31 cellular contexts compared by ENCODE assay signal in genomic region chr20:47703748-47704147, GRCh38.
DNase-seq lines count a peak whose midpoint lies in the region; ATAC-seq, FAIRE-seq and TF ChIP-seq lines count a peak whose summit lies in the region.
"Had no signal": no experiment of that assay in that cellular context is flagged by ENCODE, and none has a peak within 500 bp of the region (broad histone marks: within the 10 kb centered on the region; RNA-seq: fewer than 3 reads in every experiment).

No MANE protein-coding gene starts in this region.

- DNase-seq in EL (peak; percentile 33), NCI-H226 (peak; percentile 60), cardiac fibroblast (ENCODE audit: low read depth in 2 of 2) (peak; percentile 29 to 48), kidney (peak; percentile 5), upper lobe of right lung (no peak), hippocampal formation (lab: John Stamatoyannopoulos, UW) (no peak)
- no peak for DNase-seq in NK-92 treated with Interleukin-12 subunit alpha and Interleukin-12 subunit beta, amount 100 ng/mL, for 24 hours (lab: John Stamatoyannopoulos, UW)
- DNase-seq: activated CD4-positive, alpha-beta T cell treated with anti-CD3 and anti-CD28 coated beads for 36 hours; activated CD8-positive, alpha-beta T cell treated with anti-CD3 and anti-CD28 coated beads, Interleukin-2, amount 10 ng/mL, durations not matched to agents 7 days and 5 days; activated naive CD4-positive, alpha-beta T cell treated with anti-CD3 and anti-CD28 coated beads, Interleukin-2, amount 10 ng/mL, durations not matched to agents 7 days and 5 days; adrenal gland; CD8-positive, alpha-beta memory T cell; DMS 273 treated with DMSO at 0.1 percent for 48 hours; effector CD8-positive, alpha-beta T cell; foreskin melanocyte; IMR-90; left cardiac atrium; mammary epithelial cell; NCI-H1048; NCI-H1694; NCI-H2171; NCI-H510A treated with DMSO at 0.1 percent for 48 hours; nephron progenitor cell; stimulated activated CD4-positive, alpha-beta T cell treated with anti-CD3 and anti-CD28 coated beads, Interleukin-15, amount 100 ng/mL, for 24 hours; stimulated activated CD4-positive, alpha-beta T cell treated with anti-CD3 and anti-CD28 coated beads, Interleukin-4, amount 100 ng/mL, for 4 hours; T-helper 17 cell; transverse colon had no signal

- H3K9me3 ChIP-seq in kidney (ENCODE audit: control insufficient read depth in 1 of 2, low read length in 2 of 2) (no peaks in the 10 kb centered on the region), upper lobe of right lung (no peaks in the 10 kb centered on the region)
- H3K9me3 ChIP-seq: adrenal gland, heart left ventricle, transverse colon had no signal

- no peak overlapping the region for H3K27ac ChIP-seq in kidney (ENCODE audit: low read depth in 2 of 2, low read length in 2 of 2)
- H3K27ac ChIP-seq in upper lobe of right lung: no peak overlapping the region
- H3K27ac ChIP-seq: adrenal gland, SK-N-MC, transverse colon had no signal

- no peak for FAIRE-seq in kidney (lab: Jason Lieb, UNC)
- FAIRE-seq: G401.6 had no signal

- H3K4me3 ChIP-seq in cardiac fibroblast (replicated peaks in 1 of 2; ENCODE audit: low read depth in 2 of 2, low read length in 2 of 2) (no peak overlapping the region), kidney (ENCODE audit: low read length in 2 of 2) (no peak overlapping the region), upper lobe of right lung (no peak overlapping the region)
- H3K4me3 ChIP-seq: adrenal gland, heart left ventricle, SK-N-MC, transverse colon had no signal

- H3K4me1 ChIP-seq in kidney (ENCODE audit: control insufficient read depth in 1 of 2, insufficient read depth in 1 of 2, low read depth in 1 of 2, low read length in 2 of 2) (no peaks in the 10 kb centered on the region), upper lobe of right lung (peaks cover 3% of the 10 kb centered on the region)
- H3K4me1 ChIP-seq: adrenal gland had no signal

- intact Hi-C loops in kidney (cut with DNase I): no loop called here
- intact Hi-C loops in upper lobe of right lung (cut with DNase I): no loop called here

- TF ChIP-seq CTCF in cardiac fibroblast (IDR thresholded peaks at IDR 0.05; ENCODE audit: low read depth, low read length): no peak
- no peak for TF ChIP-seq CTCF in kidney (IDR thresholded peaks at IDR 0.05; ENCODE audit: borderline replicate concordance, extremely low read depth, insufficient read depth)
- TF ChIP-seq CTCF in upper lobe of right lung (IDR thresholded peaks at IDR 0.05): no peak

- H3K27me3 ChIP-seq in upper lobe of right lung: no peaks in the 10 kb centered on the region
- H3K27me3 ChIP-seq: adrenal gland, heart left ventricle, transverse colon had no signal

- H3K36me3 ChIP-seq in kidney (ENCODE audit: control insufficient read depth in 1 of 2, insufficient read depth in 2 of 2, low read length in 2 of 2): peaks cover 3 to 6% of the 10 kb centered on the region in 2 donors
- no peaks in the 10 kb centered on the region for H3K36me3 ChIP-seq in upper lobe of right lung
- H3K36me3 ChIP-seq: adrenal gland, transverse colon had no signal

- ATAC-seq in upper lobe of right lung: no peak
- ATAC-seq in HG03342 (IDR thresholded peaks at IDR 0.05; ENCODE audit: unreplicated experiment): no peak
- ATAC-seq: activated CD4-positive, alpha-beta T cell treated with anti-CD3 and anti-CD28 coated beads for 36 hours; activated CD8-positive, alpha-beta T cell treated with anti-CD3 and anti-CD28 coated beads, Interleukin-2, amount 10 ng/mL, durations not matched to agents 7 days and 5 days; heart left ventricle; left cardiac atrium; T-helper 17 cell had no signal

- no peak overlapping the region for H3K9ac ChIP-seq in kidney (ENCODE audit: low read length in 2 of 2)

Comparison
In these comparisons a context has a peak if more than half of its experiments do, and no peak if none do; other contexts are left out.
1. DNase-seq: peak in EL (single experiment), NCI-H226 (single experiment), cardiac fibroblast (2 of 2) and kidney (single experiment); none in upper lobe of right lung (single experiment), NK-92 treated with Interleukin-12 subunit alpha and Interleukin-12 subunit beta, amount 100 ng/mL, for 24 hours (single experiment) and hippocampal formation (0 of 2).